In the genomic region with DNA sequence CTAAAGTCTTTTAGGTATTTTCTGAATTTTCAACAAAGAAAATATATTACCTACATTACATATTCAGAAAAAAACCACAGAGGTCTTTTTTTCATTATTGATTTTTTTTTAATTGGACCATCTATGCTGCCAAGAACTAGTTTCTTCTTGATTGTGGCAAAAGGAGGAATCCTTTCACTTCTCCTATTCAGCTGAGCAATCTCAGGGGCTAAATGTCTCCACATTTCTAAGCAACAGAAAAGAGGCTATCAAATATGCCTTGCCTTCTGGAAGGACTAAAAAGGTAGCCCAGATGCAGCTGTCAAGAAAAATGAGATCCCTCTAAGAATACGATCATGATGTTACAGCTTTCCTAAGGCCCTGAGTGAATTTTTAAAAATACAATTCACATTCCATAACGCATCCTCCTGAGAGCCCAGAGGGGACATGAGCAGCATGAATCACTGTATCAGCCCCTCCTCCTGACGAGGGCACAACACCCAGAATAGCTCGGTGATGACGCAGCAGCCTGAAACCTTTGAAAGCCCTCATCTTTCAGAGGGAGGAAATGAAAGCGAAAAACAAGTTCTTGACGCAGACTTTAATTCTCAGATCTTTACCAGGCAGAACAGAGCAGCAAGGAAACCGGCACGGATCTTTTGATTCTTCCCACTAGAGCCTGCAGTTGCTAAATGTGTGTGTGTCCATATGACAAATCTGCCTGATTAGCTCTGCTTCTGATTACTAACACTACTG, we compare ENCODE assay signal across 8 cellular contexts. TPM values are rescaled to one million over a fixed set of nuclear protein-coding genes. Genes with fewer than 3 reads are reported as not detected.
DNase-seq lines count a peak whose midpoint lies in the region; ATAC-seq and TF ChIP-seq lines count a peak whose summit lies in the region.

No MANE protein-coding gene starts in this region.

- peak; percentile 79 for ATAC-seq in GM18499 (IDR thresholded peaks at IDR 0.05; ENCODE audit: insufficient read depth, unreplicated experiment)
- peak; percentile 92 for ATAC-seq in HG02852 (IDR thresholded peaks at IDR 0.05; ENCODE audit: unreplicated experiment)
- peak; percentile 99 for ATAC-seq in lung (ENCODE audit: insufficient read depth, low FRiP score)

- peaks cover 32% of the 10 kb centered on the region for H3K36me3 Mint-ChIP-seq in activated CD4-positive, alpha-beta memory T cell treated with anti-CD3 and anti-CD28 coated beads, Interleukin-2, amount 10 ng/mL, durations not matched to agents 7 days and 5 days (ENCODE audit: low read depth)

- WGBS in ectodermal cell, 2 experiments: 21 to 35% methylated on average over 9 of the region's 9 CpGs
- 1% methylated on average over 9 of the region's 9 CpGs for WGBS in lung, 2 donors

- peak overlapping the region; percentile 74 for H3K4me3 Mint-ChIP-seq in activated CD4-positive, alpha-beta memory T cell treated with anti-CD3 and anti-CD28 coated beads, Interleukin-2, amount 10 ng/mL, durations not matched to agents 7 days and 5 days

- peaks cover 41% of the 10 kb centered on the region for H3K4me1 Mint-ChIP-seq in activated CD4-positive, alpha-beta memory T cell treated with anti-CD3 and anti-CD28 coated beads, Interleukin-2, amount 10 ng/mL, durations not matched to agents 7 days and 5 days

- H3K36me3 ChIP-seq in ectodermal cell (ENCODE audit: control insufficient read depth, insufficient read depth, low read length): no peaks in the 10 kb centered on the region
- H3K36me3 ChIP-seq in lung (ENCODE audit: control insufficient read depth in 2 of 2, insufficient read depth in 2 of 2, low read length in 2 of 2): peaks cover 0 to 9% of the 10 kb centered on the region in 2 donors

- DNase-seq in NCI-H2227 (lab: John Stamatoyannopoulos, UW; ENCODE audit: unreplicated experiment) (peak; percentile 83), lung (ENCODE audit: low spot score) (peak; percentile 77), NCI-H69 (lab: John Stamatoyannopoulos, UW) (no peak)
- peak; percentile 90 for DNase-seq in activated CD4-positive, alpha-beta memory T cell treated with anti-CD3 and anti-CD28 coated beads, Interleukin-2, amount 10 ng/mL, durations not matched to agents 7 days and 5 days
- DNase-seq in stimulated activated CD4-positive, alpha-beta T cell treated with anti-CD3 and anti-CD28 coated beads, TNF-alpha, amount 100 ng/mL, for 1 hour (ENCODE audit: low read depth in 3 of 3, low spot score in 1 of 3): peak; percentile 55 to 70 (median 68)

- peak overlapping the region; percentile 98 for H3K27ac Mint-ChIP-seq in activated CD4-positive, alpha-beta memory T cell treated with anti-CD3 and anti-CD28 coated beads, Interleukin-2, amount 10 ng/mL, durations not matched to agents 7 days and 5 days

- no peak for TF ChIP-seq CTCF in lung (IDR thresholded peaks at IDR 0.05; ENCODE audit: control extremely low read depth, extremely low read depth)

- H3K27me3 ChIP-seq in ectodermal cell (ENCODE audit: control insufficient read depth, insufficient read depth, low read length, poor library complexity, severe bottlenecking) (no peaks in the 10 kb centered on the region), lung (ENCODE audit: control insufficient read depth, insufficient read depth) (no peaks in the 10 kb centered on the region)

- peak overlapping the region; percentile 72 for H3K27ac ChIP-seq in ectodermal cell (ENCODE audit: insufficient read depth, low read depth, low read length, poor library complexity, severe bottlenecking)
- H3K27ac ChIP-seq in lung (ENCODE audit: low read depth in 1 of 2, low read length in 1 of 2): peak overlapping the region; percentile 97 to 98

- CTCF ChIA-PET in activated CD4-positive, alpha-beta memory T cell treated with anti-CD3 and anti-CD28 coated beads, Interleukin-2, amount 10 ng/mL, durations not matched to agents 7 days and 5 days (lab: Charles Lee): interaction anchor here (0.8 to 2.8 kb wide), 8 partner anchors 10 to 113 kb away, joined by 3 to 10 read pairs (median 6); partner anchors contain the start of gene RUBCN

- H3K9me3 ChIP-seq in ectodermal cell (ENCODE audit: control insufficient read depth, low read length) (no peaks in the 10 kb centered on the region), lung (ENCODE audit: control insufficient read depth in 2 of 2, insufficient read depth in 1 of 2, low read length in 1 of 2) (no peaks in the 10 kb centered on the region)

- no peaks in the 10 kb centered on the region for H3K9me3 Mint-ChIP-seq in activated CD4-positive, alpha-beta memory T cell treated with anti-CD3 and anti-CD28 coated beads, Interleukin-2, amount 10 ng/mL, durations not matched to agents 7 days and 5 days

- peaks cover 7% of the 10 kb centered on the region for H3K4me1 ChIP-seq in ectodermal cell (ENCODE audit: control insufficient read depth, insufficient read depth, low read length)
- H3K4me1 ChIP-seq in lung (ENCODE audit: control insufficient read depth in 2 of 2, insufficient read depth in 2 of 2, low read length in 2 of 2): peaks cover 0 to 3% of the 10 kb centered on the region in 2 donors

- no peaks in the 10 kb centered on the region for H3K27me3 Mint-ChIP-seq in activated CD4-positive, alpha-beta memory T cell treated with anti-CD3 and anti-CD28 coated beads, Interleukin-2, amount 10 ng/mL, durations not matched to agents 7 days and 5 days

- POLR2A ChIA-PET in activated CD4-positive, alpha-beta memory T cell treated with anti-CD3 and anti-CD28 coated beads, Interleukin-2, amount 10 ng/mL, durations not matched to agents 7 days and 5 days (lab: Charles Lee): interaction anchor here (0.6 to 4.7 kb wide), 9 partner anchors 9 to 309 kb away, joined by 3 to 37 read pairs (median 5); partner anchors contain the start of genes FYTTD1, LRCH3 and RUBCN

- H3K4me3 ChIP-seq in ectodermal cell (ENCODE audit: insufficient read depth, low read depth, low read length) (no peak overlapping the region), lung (no peak overlapping the region)

RNA-seq across cellular contexts. Expression of gene RUBCN, which starts 24.6 kb away (rescaled TPM):
- total RNA-seq in activated CD4-positive, alpha-beta memory T cell treated with anti-CD3 and anti-CD28 coated beads, Interleukin-2, amount 10 ng/mL, durations not matched to agents 7 days and 5 days: 10 to 100 TPM; 46.8 to 47.4 TPM
- 18.0 TPM for polyA plus RNA-seq in ectodermal cell (2013, experiment 1 of 4)
- 16.1 TPM for polyA plus RNA-seq in ectodermal cell (2013, experiment 2 of 4)
- 12.6 TPM for polyA plus RNA-seq in ectodermal cell (2013, experiment 3 of 4)
- polyA plus RNA-seq in ectodermal cell (2013, experiment 4 of 4): 12.4 TPM
- 10 to 100 TPM; 19.7 to 34.1 TPM for total RNA-seq in lung
- polyA plus RNA-seq in lung: 10 to 100 TPM; 11.9 to 13.0 TPM

RNA-seq across cellular contexts. Expression of gene FYTTD1, which starts 37.5 kb away (rescaled TPM):
- 10 to 100 TPM; 41.7 to 45.1 TPM for total RNA-seq in activated CD4-positive, alpha-beta memory T cell treated with anti-CD3 and anti-CD28 coated beads, Interleukin-2, amount 10 ng/mL, durations not matched to agents 7 days and 5 days
- polyA plus RNA-seq in ectodermal cell (2013, experiment 1 of 4): 53.7 TPM
- 44.1 TPM for polyA plus RNA-seq in ectodermal cell (2013, experiment 2 of 4)
- 30.4 TPM for polyA plus RNA-seq in ectodermal cell (2013, experiment 3 of 4)
- polyA plus RNA-seq in ectodermal cell (2013, experiment 4 of 4): 36.0 TPM
- 10 to 100 TPM; 40.7 to 90.2 TPM for total RNA-seq in lung
- polyA plus RNA-seq in lung: 10 to 100 TPM; 12.1 to 17.8 TPM
